ENCODE assay signal across 9 cellular contexts in genomic region chr6:40912158-40912946, GRCh38.
DNase-seq lines count a peak whose midpoint lies in the region; ATAC-seq, FAIRE-seq and TF ChIP-seq lines count a peak whose summit lies in the region.
"Had no signal": no experiment of that assay in that cellular context is flagged by ENCODE, and none has a peak within 500 bp of the region (broad histone marks: within the 10 kb centered on the region; RNA-seq: fewer than 3 reads in every experiment).

No MANE protein-coding gene starts in this region.

- H3K36me3 ChIP-seq in DND-41 (ENCODE audit: insufficient read depth, low read length) (no peaks in the 10 kb centered on the region), GM12878 (ENCODE audit: control insufficient read depth in 2 of 2, insufficient read depth in 2 of 2, low read length in 1 of 2) (no peaks in the 10 kb centered on the region), kidney epithelial cell (ENCODE audit: control insufficient read depth, insufficient read depth, low read length) (no peaks in the 10 kb centered on the region), tibial artery (no peaks in the 10 kb centered on the region)

- intact Hi-C loops in GM12878 (cut with micrococcal nuclease; ENCODE audit: unreplicated experiment) (loop anchor here (1.0 to 10.0 kb wide), 2 partner anchors 362 to 578 kb away; no protein-coding TSS in a partner anchor), tibial artery (cut with DNase I; ENCODE audit: low total_unique reads) (no loop called here)

- BruUV-seq in GM12878 (replicated peaks; lab: Mats Ljungman, UMichigan), result no TSS peak

- H3K4me3 ChIP-seq in DND-41 (ENCODE audit: low read depth in 1 of 2, low read length in 2 of 2), result no peak overlapping the region
- H3K4me3 ChIP-seq in GM12878, result no peak overlapping the region
- no peak overlapping the region for H3K4me3 ChIP-seq in kidney epithelial cell (ENCODE audit: low read depth, low read length)
- H3K4me3 ChIP-seq in tibial artery, result no peak overlapping the region
- H3K4me3 ChIP-seq: skin epidermis had no signal

- peak; percentile 49 for DNase-seq in DND-41
- peak; percentile 62 for DNase-seq in NCI-H526 treated with DMSO at 0.1 percent for 48 hours (lab: John Stamatoyannopoulos, UW)
- peak; percentile 19 for DNase-seq in GM12878 (ENCODE audit: low read depth, low spot score)
- no peak for DNase-seq in kidney epithelial cell (ENCODE audit: low read depth)
- DNase-seq in tibial artery, result no peak
- no peak for DNase-seq in foreskin melanocyte

- no peaks in the 10 kb centered on the region; the same call in 1 of the 2 replicates for H4K20me1 ChIP-seq in DND-41 (ENCODE audit: insufficient read depth, low read length)
- H4K20me1 ChIP-seq in GM12878 (ENCODE audit: control insufficient read depth, insufficient read depth), result no peaks in the 10 kb centered on the region

- H2AFZ ChIP-seq in DND-41 (ENCODE audit: low read depth, low read length) (no peak overlapping the region), GM12878 (ENCODE audit: control insufficient read depth, low read depth, low read length) (no peak overlapping the region)

- in situ Hi-C loops in GM12878 (cut with MboI), result no loop called here

- WGBS in GM12878 (ENCODE audit: insufficient coverage, insufficient replicate concordance, low lambda C conversion rate, missing lambda C conversion rate), result 24% methylated on average over 9 of the region's 9 CpGs

- SMC1A ChIA-PET in GM12878 (lab: Charles Lee; ENCODE audit: uncharacterized antibody, unreplicated experiment), result interaction anchor here (0.7 to 1.9 kb wide), 9 partner anchors 10 to 1715 kb away, joined by 3 to 5 read pairs (median 3); no protein-coding TSS in a partner anchor

- no peak overlapping the region for H3K9ac ChIP-seq in DND-41 (ENCODE audit: low read depth, low read length)
- no peak overlapping the region for H3K9ac ChIP-seq in GM12878 (ENCODE audit: control insufficient read depth, insufficient read depth, low read length)

- peak; percentile 93 for FAIRE-seq in GM12878 (lab: Jason Lieb, UNC)

- peak in 1 of 2 experiments; percentile 30; a peak in 1 of 4 replicates for TF ChIP-seq EP300 in GM12878 (IDR thresholded peaks at IDR 0.05; ENCODE audit: borderline replicate concordance in 1 of 2, control insufficient read depth in 1 of 2, low read depth in 2 of 2, low read length in 2 of 2)

- H3K4me2 ChIP-seq in DND-41 (ENCODE audit: insufficient read depth, low read length) (no peak overlapping the region), GM12878 (ENCODE audit: control insufficient read depth, insufficient read depth) (no peak overlapping the region)

- H3K4me1 ChIP-seq in DND-41 (ENCODE audit: insufficient read depth, low read length) (no peaks in the 10 kb centered on the region), GM12878 (ENCODE audit: control insufficient read depth, insufficient read depth, low read length) (no peaks in the 10 kb centered on the region), tibial artery (peaks cover 0 to 4% (median 0%) of the 10 kb centered on the region in 4 donors)

- no peaks in the 10 kb centered on the region for H3K9me3 ChIP-seq in DND-41 (ENCODE audit: insufficient read depth, low read length, severe bottlenecking)
- no peaks in the 10 kb centered on the region for H3K9me3 ChIP-seq in GM12878 (replicated peaks; ENCODE audit: control insufficient read depth, insufficient read depth, low read length)
- no peaks in the 10 kb centered on the region for H3K9me3 ChIP-seq in tibial artery

- ATAC-seq in DND-41 (ENCODE audit: insufficient read depth, low read depth), result peak; percentile 86
- peak; percentile 87 for ATAC-seq in GM19452 (IDR thresholded peaks at IDR 0.05; ENCODE audit: unreplicated experiment)
- ATAC-seq in HG03520 (IDR thresholded peaks at IDR 0.05; ENCODE audit: unreplicated experiment), result peak; percentile 75
- ATAC-seq in GM12878, result peak; percentile 100

- H3K27ac ChIP-seq in DND-41 (ENCODE audit: low read length) (no peak overlapping the region), GM12878 (ENCODE audit: control insufficient read depth, insufficient read depth) (no peak overlapping the region), tibial artery (no peak overlapping the region)
- H3K27ac ChIP-seq: skin epidermis had no signal

- TF ChIP-seq POLR2A in GM12878 (IDR thresholded peaks at IDR 0.05; ENCODE audit: low read depth, low read length), result no peak

- H3K27me3 ChIP-seq in DND-41 (ENCODE audit: insufficient read depth, low read length, poor library complexity), result peaks cover 20% of the 10 kb centered on the region
- H3K27me3 ChIP-seq in GM12878 (replicated peaks in 1 of 2; ENCODE audit: control insufficient read depth in 2 of 2, insufficient read depth in 2 of 2, low read length in 1 of 2), result no peaks in the 10 kb centered on the region; a peak in 1 of 4 replicates
- H3K27me3 ChIP-seq in kidney epithelial cell (ENCODE audit: control insufficient read depth, insufficient read depth, low read length), result no peaks in the 10 kb centered on the region
- no peaks in the 10 kb centered on the region for H3K27me3 ChIP-seq in tibial artery

- H3K79me2 ChIP-seq in DND-41 (ENCODE audit: insufficient read depth, low read length) (no peaks in the 10 kb centered on the region), GM12878 (ENCODE audit: control insufficient read depth, insufficient read depth, low read length) (no peaks in the 10 kb centered on the region)

- TF ChIP-seq RAD21 in GM12878 (IDR thresholded peaks at IDR 0.05; ENCODE audit: insufficient read depth, low read depth, low read length), result peak; percentile 71

- POLR2A ChIA-PET in GM12878 (lab: Charles Lee), result no interaction called here

- CTCF ChIA-PET in GM12878 (lab: Yijun Ruan, JAX), result interaction anchor here (0.7 to 2.4 kb wide), 20 partner anchors 9 to 1566 kb away, joined by 3 to 23 read pairs (median 3); no protein-coding TSS in a partner anchor

- TF ChIP-seq CTCF in DND-41 (IDR thresholded peaks at IDR 0.05; ENCODE audit: borderline replicate concordance, extremely low read depth, low read length, poor library complexity, severe bottlenecking) (peak; percentile 57), GM12878 (IDR thresholded peaks at IDR 0.05 in 2 of 3, conservative IDR thresholded peaks at IDR 0.05 in 1 of 3; ENCODE audit: control insufficient read depth in 2 of 3, extremely low read depth in 1 of 3, insufficient read depth in 1 of 3, low read depth in 3 of 3, low read length in 3 of 3) (peak; percentile 71 to 83 (median 73)), kidney epithelial cell (IDR thresholded peaks at IDR 0.05; ENCODE audit: insufficient read depth, low read length, poor library complexity, severe bottlenecking) (peak; percentile 53), tibial artery (IDR thresholded peaks at IDR 0.05) (peak; percentile 37 to 42)

- RAD21 ChIA-PET in GM12878 (lab: Charles Lee; ENCODE audit: unreplicated experiment), result interaction anchor here (0.7 to 2.0 kb wide), 7 partner anchors 10 to 1047 kb away, joined by 3 to 6 read pairs (median 5); no protein-coding TSS in a partner anchor

TF ChIP-seq in GM12878, 131 proteins besides CTCF, POLR2A, EP300 and RAD21 (continues in another document):
- TF ChIP-seq SMC3 (IDR thresholded peaks at IDR 0.05; ENCODE audit: borderline replicate concordance, low read length), result peak; percentile 51; the same call in 1 of the 2 replicates
- TF ChIP-seq NFXL1 (IDR thresholded peaks at IDR 0.05; ENCODE audit: borderline replicate concordance), result no peak
- peak in 1 of 2 experiments; percentile 16; a peak in 1 of 4 replicates for TF ChIP-seq IKZF2 (IDR thresholded peaks at IDR 0.05)
- no peak for TF ChIP-seq MEF2B (IDR thresholded peaks at IDR 0.05; ENCODE audit: partially characterized antibody, poor library complexity, severe bottlenecking)
- TF ChIP-seq RUNX3 (IDR thresholded peaks at IDR 0.05; ENCODE audit: low read length), result peak; percentile 69
- no peak for TF ChIP-seq KDM1A (IDR thresholded peaks at IDR 0.05; ENCODE audit: borderline replicate concordance)
- TF ChIP-seq JUNB (IDR thresholded peaks at IDR 0.05), result no peak
- TF ChIP-seq WRNIP1 (IDR thresholded peaks at IDR 0.05; ENCODE audit: borderline replicate concordance, low read depth, low read length), result no peak
- TF ChIP-seq, protein P1, sequence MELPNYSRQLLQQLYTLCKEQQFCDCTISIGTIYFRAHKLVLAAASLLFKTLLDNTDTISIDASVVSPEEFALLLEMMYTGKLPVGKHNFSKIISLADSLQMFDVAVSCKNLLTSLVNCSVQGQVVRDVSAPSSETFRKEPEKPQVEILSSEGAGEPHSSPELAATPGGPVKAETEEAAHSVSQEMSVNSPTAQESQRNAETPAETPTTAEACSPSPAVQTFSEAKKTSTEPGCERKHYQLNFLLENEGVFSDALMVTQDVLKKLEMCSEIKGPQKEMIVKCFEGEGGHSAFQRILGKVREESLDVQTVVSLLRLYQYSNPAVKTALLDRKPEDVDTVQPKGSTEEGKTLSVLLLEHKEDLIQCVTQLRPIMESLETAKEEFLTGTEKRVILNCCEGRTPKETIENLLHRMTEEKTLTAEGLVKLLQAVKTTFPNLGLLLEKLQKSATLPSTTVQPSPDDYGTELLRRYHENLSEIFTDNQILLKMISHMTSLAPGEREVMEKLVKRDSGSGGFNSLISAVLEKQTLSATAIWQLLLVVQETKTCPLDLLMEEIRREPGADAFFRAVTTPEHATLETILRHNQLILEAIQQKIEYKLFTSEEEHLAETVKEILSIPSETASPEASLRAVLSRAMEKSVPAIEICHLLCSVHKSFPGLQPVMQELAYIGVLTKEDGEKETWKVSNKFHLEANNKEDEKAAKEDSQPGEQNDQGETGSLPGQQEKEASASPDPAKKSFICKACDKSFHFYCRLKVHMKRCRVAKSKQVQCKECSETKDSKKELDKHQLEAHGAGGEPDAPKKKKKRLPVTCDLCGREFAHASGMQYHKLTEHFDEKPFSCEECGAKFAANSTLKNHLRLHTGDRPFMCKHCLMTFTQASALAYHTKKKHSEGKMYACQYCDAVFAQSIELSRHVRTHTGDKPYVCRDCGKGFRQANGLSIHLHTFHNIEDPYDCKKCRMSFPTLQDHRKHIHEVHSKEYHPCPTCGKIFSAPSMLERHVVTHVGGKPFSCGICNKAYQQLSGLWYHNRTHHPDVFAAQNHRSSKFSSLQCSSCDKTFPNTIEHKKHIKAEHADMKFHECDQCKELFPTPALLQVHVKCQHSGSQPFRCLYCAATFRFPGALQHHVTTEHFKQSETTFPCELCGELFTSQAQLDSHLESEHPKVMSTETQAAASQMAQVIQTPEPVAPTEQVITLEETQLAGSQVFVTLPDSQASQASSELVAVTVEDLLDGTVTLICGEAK (IDR thresholded peaks at IDR 0.05; ENCODE audit: borderline replicate concordance), result no peak

Comparison
In these comparisons a context has a peak if more than half of its experiments do, and no peak if none do; other contexts are left out.
1. DNase-seq: peak in DND-41 (single experiment), NCI-H526 treated with DMSO at 0.1 percent for 48 hours (single experiment) and GM12878 (single experiment); none in kidney epithelial cell (single experiment), tibial artery (0 of 2) and foreskin melanocyte (single experiment).
2. Peak in every context shown above with its lines, with median percentiles within 50 percentile points of each other: ATAC-seq and CTCF ChIP-seq.